In genomic region chr1:33429846-33430750, GRCh38 we compare ENCODE assay signal across 1 cellular context.
TF ChIP-seq lines count a peak whose summit lies in the region.

No MANE protein-coding gene starts in this region.

TF ChIP-seq in IMR-90, 13 proteins besides CTCF, POLR2A, EP300 and RAD21 (continued from another document):
- TF ChIP-seq CHD1 (IDR thresholded peaks at IDR 0.05; ENCODE audit: low read depth, low read length) (no peak), SMC3 (IDR thresholded peaks at IDR 0.05; ENCODE audit: low read depth, low read length) (no peak), MXI1 (IDR thresholded peaks at IDR 0.05; ENCODE audit: borderline replicate concordance, low read depth, low read length) (no peak; the same call in 1 of the 2 replicates), MAFK (IDR thresholded peaks at IDR 0.05; ENCODE audit: low read depth, low read length) (no peak), USF2 (IDR thresholded peaks at IDR 0.05; ENCODE audit: low read depth, low read length) (no peak), CEBPB (IDR thresholded peaks at IDR 0.05; ENCODE audit: low read depth, low read length) (no peak), NFE2L2 (IDR thresholded peaks at IDR 0.05; ENCODE audit: low read depth, low read length) (no peak), RFX5 (IDR thresholded peaks at IDR 0.05; ENCODE audit: low read depth, low read length) (no peak)
